22 cellular contexts compared by ENCODE assay signal in the genomic region with DNA sequence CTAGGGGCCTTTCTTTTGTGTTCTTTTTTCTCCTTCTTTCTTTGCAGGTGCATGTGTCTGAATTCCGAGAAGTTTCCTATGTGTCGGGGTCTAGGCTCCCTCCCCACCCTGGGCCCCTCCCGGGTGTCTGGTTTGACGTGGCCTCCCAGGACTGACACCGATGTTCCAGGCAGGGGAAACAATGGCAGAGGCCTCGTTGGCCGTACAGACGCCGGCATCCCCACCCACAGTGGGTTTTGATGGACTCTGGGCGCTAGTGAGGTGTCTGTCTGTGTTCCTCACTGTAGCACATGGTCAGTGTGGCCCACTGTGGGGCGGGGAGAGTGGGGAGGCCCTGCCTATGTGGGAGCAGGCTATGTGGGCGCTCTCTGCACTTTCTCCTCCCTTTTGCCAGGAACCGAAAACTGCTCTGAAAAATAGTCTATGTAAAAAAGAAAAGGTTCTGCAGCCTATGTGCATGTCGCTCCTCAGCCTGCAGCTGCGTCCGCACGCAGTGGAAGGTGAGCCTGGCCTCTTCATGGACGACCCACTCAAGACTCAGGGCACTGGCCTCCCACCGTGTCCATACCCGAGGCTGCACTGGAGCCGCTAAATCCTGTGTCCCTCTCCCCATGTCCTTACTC.
"Had no signal": no experiment of that assay in that cellular context is flagged by ENCODE, and none has a peak within 500 bp of the region (broad histone marks: within the 10 kb centered on the region; RNA-seq: fewer than 3 reads in every experiment).

No MANE protein-coding gene starts in this region.

- H3K27ac ChIP-seq: colonic mucosa, foreskin keratinocyte, hepatocyte, pancreas, prostate gland, stomach, upper lobe of left lung, uterus had no signal

- ATAC-seq: foreskin keratinocyte; left colon; pancreas; stimulated activated memory B cell treated with anti-CD40 and anti-IgM and Interleukin-4, amounts not matched to agents 10 μg/mL and 1 μg/mL and 100 μg/mL, for 72 hours had no signal

- H3K4me3 Mint-ChIP-seq: endodermal cell; naive B cell; stimulated activated memory B cell treated with anti-CD40 and anti-IgM and Interleukin-4, amounts not matched to agents 10 μg/mL and 1 μg/mL and 100 μg/mL, for 72 hours had no signal

- H2AFZ ChIP-seq: hepatocyte had no signal

- H3K4me3 ChIP-seq: colonic mucosa, hepatocyte, pancreas, prostate gland, spleen, stomach, upper lobe of left lung, uterus had no signal

- H3K27ac Mint-ChIP-seq: endodermal cell; stimulated activated memory B cell treated with anti-CD40 and anti-IgM and Interleukin-4, amounts not matched to agents 10 μg/mL and 1 μg/mL and 100 μg/mL, for 72 hours had no signal

- H3K9me3 ChIP-seq: colonic mucosa, pancreas, prostate gland, spleen, stomach, upper lobe of left lung, uterus had no signal

- H3K9me3 Mint-ChIP-seq: endodermal cell; naive B cell; stimulated activated memory B cell treated with anti-CD40 and anti-IgM and Interleukin-4, amounts not matched to agents 10 μg/mL and 1 μg/mL and 100 μg/mL, for 72 hours had no signal

- H3K36me3 ChIP-seq: colonic mucosa, pancreas, prostate gland, spleen, stomach, upper lobe of left lung, uterus had no signal

- DNase-seq: colonic mucosa; dermis blood vessel endothelial cell; effector CD4-positive, alpha-beta T cell; endodermal cell; erythroblast; kidney; left colon; mesendoderm; naive B cell; spleen; stimulated activated CD4-positive, alpha-beta T cell treated with anti-CD3 and anti-CD28 coated beads, Interleukin-15, amount 100 ng/mL, for 24 hours; stimulated activated CD4-positive, alpha-beta T cell treated with anti-CD3 and anti-CD28 coated beads, Interleukin-1b, Interleukin-23, amount 100 ng/mL, for 48 hours; stimulated activated CD4-positive, alpha-beta T cell treated with anti-CD3 and anti-CD28 coated beads, Interleukin-4, amount 100 ng/mL, for 24 hours; stomach; substantia nigra; uterus had no signal

- H3K36me3 Mint-ChIP-seq: naive B cell; stimulated activated memory B cell treated with anti-CD40 and anti-IgM and Interleukin-4, amounts not matched to agents 10 μg/mL and 1 μg/mL and 100 μg/mL, for 72 hours had no signal

- H3K79me2 ChIP-seq: hepatocyte had no signal

- H3K4me2 ChIP-seq: hepatocyte had no signal

- H3K27me3 ChIP-seq: colonic mucosa, foreskin keratinocyte, hepatocyte, pancreas, stomach, upper lobe of left lung, uterus had no signal

- H3K4me1 ChIP-seq: colonic mucosa, foreskin keratinocyte, pancreas, prostate gland, upper lobe of left lung, uterus had no signal
